In the genomic region with DNA sequence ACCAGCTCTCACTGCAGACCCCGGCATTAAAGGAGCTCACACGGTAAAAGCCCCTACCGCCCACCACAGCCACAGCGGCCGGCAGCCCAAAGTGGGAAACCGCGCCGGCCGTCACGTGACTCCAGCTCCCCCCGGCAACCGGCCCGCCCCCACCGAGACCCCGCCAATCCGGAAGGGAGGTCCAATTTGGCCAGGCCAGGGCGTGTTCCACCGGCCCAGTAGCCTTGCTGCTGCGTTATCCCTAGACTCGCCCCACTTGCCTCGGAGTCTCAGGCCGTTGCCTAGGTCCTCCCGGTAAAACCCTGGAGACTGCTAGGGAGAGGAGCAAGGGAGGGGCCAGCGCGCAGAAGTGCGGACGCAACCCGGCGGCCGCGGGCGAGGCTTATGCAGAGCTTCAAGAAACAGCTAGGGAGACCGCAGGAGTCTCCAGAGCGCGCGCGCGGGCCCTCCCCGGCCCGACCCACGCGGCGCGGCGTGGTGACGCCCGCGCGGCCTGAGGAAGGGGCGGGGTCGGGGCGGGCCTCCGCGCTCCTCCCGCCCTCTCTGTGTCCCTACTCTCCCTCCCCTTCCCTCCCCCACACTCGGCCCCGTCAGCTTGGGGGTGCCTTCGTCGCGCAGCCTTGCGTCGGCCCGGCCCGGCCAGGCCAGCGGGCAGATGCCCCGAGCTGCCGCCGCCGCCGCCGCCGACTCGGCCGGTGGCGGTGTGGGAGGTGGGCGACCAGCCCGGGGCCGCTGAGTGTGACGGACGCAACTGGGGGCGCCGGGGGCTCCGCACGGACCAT, we compare ENCODE assay signal across 8 cellular contexts. TPM values are rescaled to one million over a fixed set of nuclear protein-coding genes. Genes with fewer than 3 reads are reported as not detected.
A peak's percentile ranks its signal among the peaks of the same experiment; 100 is the strongest.
DNase-seq lines count a peak whose midpoint lies in the region; ATAC-seq and TF ChIP-seq lines count a peak whose summit lies in the region.

A gene with protein sequence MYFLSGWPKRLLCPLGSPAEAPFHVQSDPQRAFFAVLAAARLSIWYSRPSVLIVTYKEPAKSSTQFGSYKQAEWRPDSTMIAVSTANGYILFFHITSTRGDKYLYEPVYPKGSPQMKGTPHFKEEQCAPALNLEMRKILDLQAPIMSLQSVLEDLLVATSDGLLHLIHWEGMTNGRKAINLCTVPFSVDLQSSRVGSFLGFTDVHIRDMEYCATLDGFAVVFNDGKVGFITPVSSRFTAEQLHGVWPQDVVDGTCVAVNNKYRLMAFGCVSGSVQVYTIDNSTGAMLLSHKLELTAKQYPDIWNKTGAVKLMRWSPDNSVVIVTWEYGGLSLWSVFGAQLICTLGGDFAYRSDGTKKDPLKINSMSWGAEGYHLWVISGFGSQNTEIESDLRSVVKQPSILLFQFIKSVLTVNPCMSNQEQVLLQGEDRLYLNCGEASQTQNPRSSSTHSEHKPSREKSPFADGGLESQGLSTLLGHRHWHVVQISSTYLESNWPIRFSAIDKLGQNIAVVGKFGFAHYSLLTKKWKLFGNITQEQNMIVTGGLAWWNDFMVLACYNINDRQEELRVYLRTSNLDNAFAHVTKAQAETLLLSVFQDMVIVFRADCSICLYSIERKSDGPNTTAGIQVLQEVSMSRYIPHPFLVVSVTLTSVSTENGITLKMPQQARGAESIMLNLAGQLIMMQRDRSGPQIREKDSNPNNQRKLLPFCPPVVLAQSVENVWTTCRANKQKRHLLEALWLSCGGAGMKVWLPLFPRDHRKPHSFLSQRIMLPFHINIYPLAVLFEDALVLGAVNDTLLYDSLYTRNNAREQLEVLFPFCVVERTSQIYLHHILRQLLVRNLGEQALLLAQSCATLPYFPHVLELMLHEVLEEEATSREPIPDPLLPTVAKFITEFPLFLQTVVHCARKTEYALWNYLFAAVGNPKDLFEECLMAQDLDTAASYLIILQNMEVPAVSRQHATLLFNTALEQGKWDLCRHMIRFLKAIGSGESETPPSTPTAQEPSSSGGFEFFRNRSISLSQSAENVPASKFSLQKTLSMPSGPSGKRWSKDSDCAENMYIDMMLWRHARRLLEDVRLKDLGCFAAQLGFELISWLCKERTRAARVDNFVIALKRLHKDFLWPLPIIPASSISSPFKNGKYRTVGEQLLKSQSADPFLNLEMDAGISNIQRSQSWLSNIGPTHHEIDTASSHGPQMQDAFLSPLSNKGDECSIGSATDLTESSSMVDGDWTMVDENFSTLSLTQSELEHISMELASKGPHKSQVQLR (N-terminal part only) (plus strand): TSS at position 578 of the 782 bp plus-strand sequence. CDS start 203 bp downstream, at position 781.

- H3K4me1 ChIP-seq in HUES64 (ENCODE audit: insufficient read depth, low read length), result peaks cover 23% of the 10 kb centered on the region
- H3K4me1 ChIP-seq in OCI-LY3 (ENCODE audit: low read length), result peaks cover 67% of the 10 kb centered on the region
- peaks cover 51% of the 10 kb centered on the region for H3K4me1 ChIP-seq in mononuclear cell (ENCODE audit: insufficient read depth, low read length)

- peak within 1 kb of the TSS; percentile 96 for H3K4me2 ChIP-seq in OCI-LY3 (ENCODE audit: low read length)

- under 1% methylated on average over 84 of the region's 84 CpGs for WGBS in HUES64

- TF ChIP-seq CTCF in OCI-LY3 (IDR thresholded peaks at IDR 0.05; ENCODE audit: low read depth, low read length), result no peak
- TF ChIP-seq CTCF in epithelial cell of esophagus (IDR thresholded peaks at IDR 0.05; ENCODE audit: insufficient read depth, low read depth, low read length, missing control alignments), result no peak

- H4K20me1 ChIP-seq in OCI-LY3 (ENCODE audit: insufficient read depth, low read length), result peaks cover 37% of the 10 kb centered on the region

- H2AFZ ChIP-seq in OCI-LY3 (ENCODE audit: low read depth, low read length), result peak within 1 kb of the TSS; percentile 66; the same call in 1 of the 2 replicates

- H3K79me2 ChIP-seq in OCI-LY3 (ENCODE audit: low read length), result peaks cover 86% of the 10 kb centered on the region

- peak; percentile 44 for ATAC-seq in GM21447 (IDR thresholded peaks at IDR 0.05; ENCODE audit: unreplicated experiment)

- H3K27ac ChIP-seq in HUES64 (ENCODE audit: low read depth, low read length) (peak within 1 kb of the TSS; percentile 93), OCI-LY3 (ENCODE audit: low read length) (peak within 1 kb of the TSS; percentile 95)

- no peaks in the 10 kb centered on the region for H3K27me3 ChIP-seq in HUES64 (ENCODE audit: insufficient read depth, low read length)
- no peaks in the 10 kb centered on the region for H3K27me3 ChIP-seq in OCI-LY3 (ENCODE audit: low read depth, low read length)
- no peaks in the 10 kb centered on the region for H3K27me3 ChIP-seq in mononuclear cell (ENCODE audit: insufficient read depth, low read length)

- DNase-seq in DMS 273 (lab: John Stamatoyannopoulos, UW; ENCODE audit: unreplicated experiment) (peak; percentile 92), activated T-cell treated with anti-CD3 and anti-CD28 coated beads for 4 hours (peak; percentile 80), epithelial cell of esophagus (ENCODE audit: low read depth) (peak; percentile 95)
- DNase-seq in stimulated activated CD8-positive, alpha-beta memory T cell treated with anti-CD3 and anti-CD28 coated beads, Interleukin-2, amount 100 ng/mL, for 48 hours (ENCODE audit: low read depth in 2 of 2), result peak; percentile 85 to 90

- H3K9ac ChIP-seq in HUES64 (ENCODE audit: low read depth, low read length) (peak within 1 kb of the TSS; percentile 82), OCI-LY3 (ENCODE audit: low read length) (peak within 1 kb of the TSS; percentile 98)

- H3K36me3 ChIP-seq in HUES64 (ENCODE audit: insufficient read depth, low read length) (no peaks in the 10 kb centered on the region), OCI-LY3 (replicated peaks; ENCODE audit: low read depth, low read length) (peaks cover 8% of the 10 kb centered on the region)

- H3K9me3 ChIP-seq in HUES64 (ENCODE audit: insufficient read depth, low read depth, low read length), result no peaks in the 10 kb centered on the region
- no peaks in the 10 kb centered on the region; the same call in 1 of the 2 replicates for H3K9me3 ChIP-seq in OCI-LY3 (ENCODE audit: insufficient read depth, low read length)
- no peaks in the 10 kb centered on the region for H3K9me3 ChIP-seq in mononuclear cell (ENCODE audit: low read depth, low read length)

- peak within 1 kb of the TSS; percentile 83 for H3K4me3 ChIP-seq in HUES64 (ENCODE audit: low read length)
- peak within 1 kb of the TSS; percentile 90 for H3K4me3 ChIP-seq in OCI-LY3 (ENCODE audit: low read length)
- H3K4me3 ChIP-seq in epithelial cell of esophagus (ENCODE audit: low read length), result peak within 1 kb of the TSS; percentile 64
- H3K4me3 ChIP-seq in mononuclear cell (ENCODE audit: low read length), result peak within 1 kb of the TSS; percentile 85

RNA-seq across cellular contexts. Expression of the gene that starts here (rescaled TPM):
- 10.4 TPM for polyA plus RNA-seq in HUES64 (2013, experiment 1 of 2)
- 11.0 TPM for polyA plus RNA-seq in HUES64 (2013, experiment 2 of 2)
- 62.9 TPM for total RNA-seq in mononuclear cell

Comparison
In these comparisons a context has a peak if more than half of its experiments do, and no peak if none do; other contexts are left out.
1. Peak in every context shown above with its lines: DNase-seq, ATAC-seq, H3K4me3 ChIP-seq and H3K27ac ChIP-seq.